29 cellular contexts compared by ENCODE assay signal in genomic region chr1:7488475-7488842, GRCh38.
"Had no signal": no experiment of that assay in that cellular context is flagged by ENCODE, and none has a peak within 500 bp of the region (broad histone marks: within the 10 kb centered on the region; RNA-seq: fewer than 3 reads in every experiment).

No MANE protein-coding gene starts in this region.

- H3K27ac ChIP-seq: stomach, suprapubic skin, testis, thoracic aorta, tibial artery, tibial nerve, transverse colon, upper lobe of left lung, upper lobe of right lung, uterus, vagina had no signal

- H3K4me1 ChIP-seq: uterus had no signal

- DNase-seq: stimulated activated CD4-positive, alpha-beta T cell treated with anti-CD3 and anti-CD28 coated beads, Interleukin-2, amount 100 ng/mL, for 48 hours; stimulated activated CD4-positive, alpha-beta T cell treated with anti-CD3 and anti-CD28 coated beads, Interleukin-4, amount 100 ng/mL, for 1 hour; stimulated activated CD4-positive, alpha-beta T cell treated with anti-CD3 and anti-CD28 coated beads, Interleukin-4, amount 100 ng/mL, for 24 hours; stimulated activated CD4-positive, alpha-beta T cell treated with anti-CD3 and anti-CD28 coated beads, Interleukin-4, amount 100 ng/mL, for 4 hours; stimulated activated CD8-positive, alpha-beta memory T cell treated with anti-CD3 and anti-CD28 coated beads, Interleukin-4, amount 100 ng/mL, for 48 hours; stimulated activated naive B cell treated with anti-CD40 and anti-IgM and Interleukin-4, amounts not matched to agents 10 μg/mL and 1 μg/mL and 100 μg/mL, for 72 hours; stimulated activated naive CD4-positive, alpha-beta T cell; stimulated activated naive CD4-positive, alpha-beta T cell treated with Interleukin-2 at 50 U/mL for 16 hours; stimulated activated naive CD8-positive, alpha-beta T cell treated with anti-CD3 and anti-CD28 coated beads, Interleukin-15, amount 100 ng/mL, for 72 hours; stimulated activated naive CD8-positive, alpha-beta T cell treated with anti-CD3 and anti-CD28 coated beads, Interleukin-15, Interleukin-2, amounts not matched to agents 100 U/mL and 50 U/mL, for 24 hours; stomach; substantia nigra; testis; thyroid gland; tibial artery; transverse colon; trophoblast cell; upper lobe of right lung; uterus had no signal

- H3K27ac Mint-ChIP-seq: stimulated activated effector memory CD8-positive, alpha-beta T cell treated with anti-CD3 and anti-CD28 coated beads, Interleukin-12 subunit alpha, Interleukin-12 subunit beta, amount 100 ng/mL, for 72 hours; stimulated activated memory B cell treated with anti-CD40 and anti-IgM and Interleukin-4, amounts not matched to agents 10 μg/mL and 1 μg/mL and 100 μg/mL, for 72 hours; stimulated activated naive B cell treated with anti-CD40 and anti-IgM and Interleukin-4, amounts not matched to agents 10 μg/mL and 1 μg/mL and 100 μg/mL, for 72 hours; stimulated activated naive CD8-positive, alpha-beta T cell treated with anti-CD3 and anti-CD28 coated beads, Interleukin-15, amount 100 ng/mL, for 72 hours; stimulated activated naive CD8-positive, alpha-beta T cell treated with anti-CD3 and anti-CD28 coated beads, Interleukin-15, Interleukin-2, amounts not matched to agents 100 ng/mL and 50 ng/mL, for 24 hours; type B pancreatic cell had no signal

- ATAC-seq: stimulated activated effector memory CD8-positive, alpha-beta T cell treated with anti-CD3 and anti-CD28 coated beads, Interleukin-12 subunit alpha, Interleukin-12 subunit beta, amount 100 ng/mL, for 72 hours; stimulated activated memory B cell treated with anti-CD40 and anti-IgM and Interleukin-4, amounts not matched to agents 10 μg/mL and 1 μg/mL and 100 μg/mL, for 72 hours; stimulated activated naive B cell treated with anti-CD40 and anti-IgM and Interleukin-4, amounts not matched to agents 10 μg/mL and 1 μg/mL and 100 μg/mL, for 72 hours; stimulated activated naive CD8-positive, alpha-beta T cell treated with anti-CD3 and anti-CD28 coated beads, Interleukin-15, amount 100 ng/mL, for 72 hours; stimulated activated naive CD8-positive, alpha-beta T cell treated with anti-CD3 and anti-CD28 coated beads, Interleukin-15, Interleukin-2, amounts not matched to agents 100 U/mL and 50 U/mL, for 24 hours; upper lobe of right lung had no signal

- H3K36me3 ChIP-seq: stomach, suprapubic skin, thoracic aorta, thyroid gland, tibial artery, tibial nerve, transverse colon, upper lobe of left lung, upper lobe of right lung, uterus, vagina had no signal

- H3K4me1 Mint-ChIP-seq: stimulated activated memory B cell treated with anti-CD40 and anti-IgM and Interleukin-4, amounts not matched to agents 10 μg/mL and 1 μg/mL and 100 μg/mL, for 72 hours; stimulated activated naive B cell treated with anti-CD40 and anti-IgM and Interleukin-4, amounts not matched to agents 10 μg/mL and 1 μg/mL and 100 μg/mL, for 72 hours; stimulated activated naive CD8-positive, alpha-beta T cell treated with anti-CD3 and anti-CD28 coated beads, Interleukin-15, amount 100 ng/mL, for 72 hours had no signal

- H3K4me3 ChIP-seq: stomach, suprapubic skin, testis, thoracic aorta, thyroid gland, tibial artery, tibial nerve, transverse colon, upper lobe of left lung, upper lobe of right lung, uterus, vagina had no signal

- H3K9me3 Mint-ChIP-seq: type B pancreatic cell had no signal

- H3K9me3 ChIP-seq: stomach, suprapubic skin, testis, thoracic aorta, thyroid gland, tibial artery, tibial nerve, transverse colon, upper lobe of left lung, upper lobe of right lung, uterus, vagina had no signal

- H3K27me3 Mint-ChIP-seq: stimulated activated memory B cell treated with anti-CD40 and anti-IgM and Interleukin-4, amounts not matched to agents 10 μg/mL and 1 μg/mL and 100 μg/mL, for 72 hours; stimulated activated naive CD8-positive, alpha-beta T cell treated with anti-CD3 and anti-CD28 coated beads, Interleukin-15, amount 100 ng/mL, for 72 hours; type B pancreatic cell had no signal

- H3K36me3 Mint-ChIP-seq: stimulated activated effector memory CD8-positive, alpha-beta T cell treated with anti-CD3 and anti-CD28 coated beads, Interleukin-12 subunit alpha, Interleukin-12 subunit beta, amount 100 ng/mL, for 72 hours; stimulated activated memory B cell treated with anti-CD40 and anti-IgM and Interleukin-4, amounts not matched to agents 10 μg/mL and 1 μg/mL and 100 μg/mL, for 72 hours; stimulated activated naive B cell treated with anti-CD40 and anti-IgM and Interleukin-4, amounts not matched to agents 10 μg/mL and 1 μg/mL and 100 μg/mL, for 72 hours had no signal

- H3K27me3 ChIP-seq: stomach, testis, thyroid gland, tibial nerve, transverse colon, upper lobe of left lung, upper lobe of right lung, uterus, vagina had no signal

- FAIRE-seq: urothelium cell line had no signal

- H3K4me3 Mint-ChIP-seq: stimulated activated effector memory CD8-positive, alpha-beta T cell treated with anti-CD3 and anti-CD28 coated beads, Interleukin-12 subunit alpha, Interleukin-12 subunit beta, amount 100 ng/mL, for 72 hours; stimulated activated memory B cell treated with anti-CD40 and anti-IgM and Interleukin-4, amounts not matched to agents 10 μg/mL and 1 μg/mL and 100 μg/mL, for 72 hours; stimulated activated naive B cell treated with anti-CD40 and anti-IgM and Interleukin-4, amounts not matched to agents 10 μg/mL and 1 μg/mL and 100 μg/mL, for 72 hours; stimulated activated naive CD8-positive, alpha-beta T cell treated with anti-CD3 and anti-CD28 coated beads, Interleukin-15, amount 100 ng/mL, for 72 hours; stimulated activated naive CD8-positive, alpha-beta T cell treated with anti-CD3 and anti-CD28 coated beads, Interleukin-15, Interleukin-2, amounts not matched to agents 100 ng/mL and 50 ng/mL, for 24 hours; type B pancreatic cell had no signal
